8 cellular contexts compared by ENCODE assay signal in the genomic region with DNA sequence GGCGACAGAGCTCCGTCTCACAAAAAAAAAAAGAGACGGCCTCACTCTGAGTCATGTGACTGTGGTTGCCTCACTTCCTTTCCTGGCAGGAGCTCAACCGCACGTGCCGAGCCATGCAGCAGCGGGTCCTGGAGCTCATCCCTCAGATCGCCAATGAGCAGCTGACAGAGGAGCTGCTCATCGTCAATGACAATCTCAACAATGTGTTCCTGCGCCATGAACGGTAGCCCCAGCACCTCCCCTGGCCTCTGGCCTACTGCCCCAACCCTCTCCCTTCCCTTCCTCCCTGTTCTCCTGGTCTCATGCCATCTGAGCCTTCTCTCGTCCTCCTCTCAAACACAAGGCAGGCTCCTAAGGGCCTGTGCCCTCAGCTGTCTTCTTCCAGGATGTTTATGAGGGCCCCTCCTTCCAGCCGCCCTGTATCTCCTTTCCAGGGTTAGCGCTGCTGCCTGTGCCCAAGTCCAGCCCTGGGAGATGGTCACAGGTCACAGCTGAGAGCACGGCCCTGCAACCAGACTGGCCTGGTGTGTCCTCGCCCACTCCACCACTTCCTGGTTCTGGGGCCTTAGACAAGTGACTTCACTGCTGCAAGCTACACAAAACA. TPM values are rescaled to one million over a fixed set of nuclear protein-coding genes. Genes with fewer than 3 reads are reported as not detected.
DNase-seq lines count a peak whose midpoint lies in the region; ATAC-seq lines count a peak whose summit lies in the region.

No MANE protein-coding gene starts in this region.

- peak; percentile 14 for DNase-seq in A172 (ENCODE audit: low spot score)
- DNase-seq in NCI-H2029 treated with DMSO at 0.1 percent for 48 hours (lab: John Stamatoyannopoulos, UW): peak; percentile 65
- DNase-seq in activated CD8-positive, alpha-beta memory T cell treated with anti-CD3 and anti-CD28 coated beads, Interleukin-2, amount 50 U/mL, for 4 hours: peak; percentile 35
- peak; percentile 44 for DNase-seq in fibroblast of the conjunctiva (ENCODE audit: low read depth)
- DNase-seq in pulmonary artery endothelial cell (ENCODE audit: low read depth, low spot score): peak; percentile 41
- DNase-seq in DMS79 (lab: John Stamatoyannopoulos, UW): no peak
- DNase-seq in middle frontal gyrus (ENCODE audit: extremely low spot score, low spot score): no peak

- ATAC-seq in HG02610 (IDR thresholded peaks at IDR 0.05; ENCODE audit: unreplicated experiment): no peak

RNA-seq across cellular contexts. Expression of a gene that starts 30.7 kb away (rescaled TPM):
- total RNA-seq in A172 (2014; rRNA removed; shearing (Covaris generic)): 23.4 and 24.0 TPM in 2 replicates
- total RNA-seq in pulmonary artery endothelial cell: 16.6 and 19.4 TPM in 2 replicates

RNA-seq across cellular contexts. Expression of a gene that starts 50.5 kb away (rescaled TPM):
- 17.3 and 18.2 TPM in 2 replicates for total RNA-seq in A172 (2014; rRNA removed; shearing (Covaris generic))
- total RNA-seq in pulmonary artery endothelial cell: 49.0 and 86.4 TPM in 2 replicates

Comparison
In these comparisons a context has a peak if more than half of its experiments do, and no peak if none do; other contexts are left out.
1. DNase-seq: peak in A172 (single experiment), NCI-H2029 treated with DMSO at 0.1 percent for 48 hours (single experiment), activated CD8-positive, alpha-beta memory T cell treated with anti-CD3 and anti-CD28 coated beads, Interleukin-2, amount 50 U/mL, for 4 hours (single experiment), fibroblast of the conjunctiva (single experiment) and pulmonary artery endothelial cell (single experiment); none in DMS79 (single experiment) and middle frontal gyrus (single experiment).